18 cellular contexts compared by ENCODE assay signal in the genomic region with DNA sequence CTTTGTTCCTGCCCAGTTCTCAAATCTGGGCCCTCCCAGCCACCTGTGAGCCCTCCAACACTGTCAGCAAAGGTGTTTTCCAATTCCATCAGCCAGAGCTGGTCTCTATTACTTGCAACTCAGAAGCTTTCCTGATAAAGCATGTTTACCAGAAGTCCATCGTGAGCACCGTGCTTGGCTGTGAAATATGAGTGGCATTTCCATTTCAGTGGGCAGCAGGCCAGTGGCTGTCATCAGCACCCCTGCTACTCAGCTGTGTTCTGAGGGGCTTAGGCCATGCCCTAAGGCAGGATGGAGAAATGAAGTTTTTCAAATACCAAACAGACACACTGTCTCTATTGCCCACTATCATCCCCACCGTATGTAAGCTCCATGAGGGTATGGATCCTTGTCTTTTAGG. TPM values are rescaled to one million over a fixed set of nuclear protein-coding genes. Genes with fewer than 3 reads are reported as not detected.
DNase-seq lines count a peak whose midpoint lies in the region; ATAC-seq, FAIRE-seq and TF ChIP-seq lines count a peak whose summit lies in the region.
"Had no signal": no experiment of that assay in that cellular context is flagged by ENCODE, and none has a peak within 500 bp of the region (broad histone marks: within the 10 kb centered on the region; RNA-seq: fewer than 3 reads in every experiment).

No MANE protein-coding gene starts in this region.

- H3F3A ChIP-seq in PC-3 (ENCODE audit: low read length, unreplicated experiment): no peaks in the 10 kb centered on the region

- H3K27ac Mint-ChIP-seq in stimulated activated memory B cell treated with anti-CD40 and anti-IgM and Interleukin-4, amounts not matched to agents 10 μg/mL and 1 μg/mL and 100 μg/mL, for 72 hours: no peak overlapping the region
- H3K27ac Mint-ChIP-seq in mesothelial cell of epicardium: no peak overlapping the region
- H3K27ac Mint-ChIP-seq: CD4-positive, CD25-positive, alpha-beta regulatory T cell had no signal

- intact Hi-C loops in Right ventricle myocardium inferior (cut with DNase I) (no loop called here), right cardiac atrium (cut with DNase I) (no loop called here), left ventricle myocardium superior (cut with micrococcal nuclease) (no loop called here), pancreas (cut with DNase I) (no loop called here), PC-3 (cut with micrococcal nuclease) (no loop called here)

- peaks cover 11% of the 10 kb centered on the region for H3K27me3 Mint-ChIP-seq in stimulated activated memory B cell treated with anti-CD40 and anti-IgM and Interleukin-4, amounts not matched to agents 10 μg/mL and 1 μg/mL and 100 μg/mL, for 72 hours
- peaks cover 3% of the 10 kb centered on the region for H3K27me3 Mint-ChIP-seq in mesothelial cell of epicardium (ENCODE audit: low read depth)

- H3K27me3 ChIP-seq in right cardiac atrium (ENCODE audit: control insufficient read depth, insufficient read depth) (no peaks in the 10 kb centered on the region), pancreas (no peaks in the 10 kb centered on the region), PC-3 (ENCODE audit: low read length) (no peaks in the 10 kb centered on the region)
- H3K27me3 ChIP-seq: BLaER1 had no signal

- peak; percentile 32 for ATAC-seq in Right ventricle myocardium inferior
- no peak for ATAC-seq in right cardiac atrium
- ATAC-seq in left ventricle myocardium superior: peak; percentile 36
- ATAC-seq in pancreas: peak in 3 of 4 donors; percentile 4 to 26 (median 6)
- no peak for ATAC-seq in stimulated activated memory B cell treated with anti-CD40 and anti-IgM and Interleukin-4, amounts not matched to agents 10 μg/mL and 1 μg/mL and 100 μg/mL, for 72 hours
- ATAC-seq in PC-3: no peak
- ATAC-seq: GM12878, HCT116 had no signal

- no peaks in the 10 kb centered on the region for H3K9me3 Mint-ChIP-seq in stimulated activated memory B cell treated with anti-CD40 and anti-IgM and Interleukin-4, amounts not matched to agents 10 μg/mL and 1 μg/mL and 100 μg/mL, for 72 hours
- no peaks in the 10 kb centered on the region for H3K9me3 Mint-ChIP-seq in mesothelial cell of epicardium
- H3K9me3 Mint-ChIP-seq: CD4-positive, CD25-positive, alpha-beta regulatory T cell had no signal

- TF ChIP-seq CTCF in pancreas (IDR thresholded peaks at IDR 0.05) (no peak), mesothelial cell of epicardium (IDR thresholded peaks at IDR 0.05; ENCODE audit: unreplicated experiment) (no peak), PC-3 (conservative IDR thresholded peaks at IDR 0.05; ENCODE audit: low read depth, low read length) (no peak)

- no peak overlapping the region for H3K27ac ChIP-seq in right cardiac atrium (ENCODE audit: low read length)
- peak overlapping the region in 3 of 4 donors; percentile 56 to 67 (median 59) for H3K27ac ChIP-seq in pancreas
- H3K27ac ChIP-seq in PC-3 (ENCODE audit: low read length): no peak overlapping the region
- H3K27ac ChIP-seq: BLaER1 had no signal

- BruUV-seq in PC-3 (replicated peaks; lab: Mats Ljungman, UMichigan): no TSS peak

- no peak overlapping the region for H3K4me2 ChIP-seq in PC-3 (ENCODE audit: low read length)
- H3K4me2 ChIP-seq: BLaER1 had no signal

- CTCF ChIA-PET in PC-3 (lab: Charles Lee): no interaction called here

- H3K36me3 ChIP-seq in pancreas (no peaks in the 10 kb centered on the region), PC-3 (ENCODE audit: low read depth, low read length) (no peaks in the 10 kb centered on the region)
- H3K36me3 ChIP-seq: BLaER1 had no signal

- H3K9ac ChIP-seq in PC-3 (ENCODE audit: low read length): no peak overlapping the region
- H3K9ac ChIP-seq: BLaER1 had no signal

- H3K79me2 ChIP-seq in PC-3 (ENCODE audit: low read length): no peaks in the 10 kb centered on the region

- no peaks in the 10 kb centered on the region for H3K9me2 ChIP-seq in PC-3 (replicated peaks; ENCODE audit: low read length)

- DNase-seq in Right ventricle myocardium inferior (ENCODE audit: missing footprints): no peak
- DNase-seq in right cardiac atrium: no peak
- DNase-seq in EH (ENCODE audit: low read depth): peak; percentile 23
- peak; percentile 69 for DNase-seq in left ventricle myocardium superior
- DNase-seq in pancreas: peak in 1 of 6 donors; percentile 29
- DNase-seq in mesothelial cell of epicardium (ENCODE audit: low spot score in 2 of 2, unreplicated experiment in 2 of 2): no peak
- no peak for DNase-seq in PC-3
- DNase-seq: 8988T; AML-193; Calu3; CD4-positive, CD25-positive, alpha-beta regulatory T cell; DMS 273 treated with DMSO at 0.1 percent for 48 hours had no signal

- H4K20me1 ChIP-seq in PC-3 (ENCODE audit: low read length): no peaks in the 10 kb centered on the region
- H4K20me1 ChIP-seq: BLaER1 had no signal

- no peaks in the 10 kb centered on the region for H3K9me3 ChIP-seq in right cardiac atrium (ENCODE audit: control insufficient read depth, low read length)
- H3K9me3 ChIP-seq in pancreas: no peaks in the 10 kb centered on the region
- H3K9me3 ChIP-seq in PC-3 (ENCODE audit: low read length): no peaks in the 10 kb centered on the region
- H3K9me3 ChIP-seq: BLaER1 had no signal

- H3K4me1 Mint-ChIP-seq in stimulated activated memory B cell treated with anti-CD40 and anti-IgM and Interleukin-4, amounts not matched to agents 10 μg/mL and 1 μg/mL and 100 μg/mL, for 72 hours: no peaks in the 10 kb centered on the region
- H3K4me1 Mint-ChIP-seq in mesothelial cell of epicardium: peaks cover 18% of the 10 kb centered on the region
- H3K4me1 Mint-ChIP-seq: CD4-positive, CD25-positive, alpha-beta regulatory T cell had no signal

- H3K4me3 ChIP-seq in right cardiac atrium (ENCODE audit: low read length) (no peak overlapping the region), pancreas (no peak overlapping the region), PC-3 (ENCODE audit: low read length) (no peak overlapping the region)
- H3K4me3 ChIP-seq: BLaER1, GM12878 had no signal

- no peak for FAIRE-seq in pancreas (lab: Jason Lieb, UNC)
- FAIRE-seq: GM12878, GM18507, H54 had no signal

- H3K36me3 Mint-ChIP-seq in stimulated activated memory B cell treated with anti-CD40 and anti-IgM and Interleukin-4, amounts not matched to agents 10 μg/mL and 1 μg/mL and 100 μg/mL, for 72 hours: peaks cover 4% of the 10 kb centered on the region
- no peaks in the 10 kb centered on the region for H3K36me3 Mint-ChIP-seq in mesothelial cell of epicardium
- H3K36me3 Mint-ChIP-seq: CD4-positive, CD25-positive, alpha-beta regulatory T cell had no signal

- POLR2A ChIA-PET in PC-3 (lab: Charles Lee; ENCODE audit: unreplicated experiment): no interaction called here

- H3K4me1 ChIP-seq in right cardiac atrium (ENCODE audit: control insufficient read depth, insufficient read depth, low read length) (peaks cover 11% of the 10 kb centered on the region), pancreas (peaks cover 21 to 45% (median 40%) of the 10 kb centered on the region in 3 donors), PC-3 (ENCODE audit: insufficient read depth, low read length) (peaks cover 7% of the 10 kb centered on the region; the same call in 1 of the 2 replicates)

- H3K4me3 Mint-ChIP-seq in stimulated activated memory B cell treated with anti-CD40 and anti-IgM and Interleukin-4, amounts not matched to agents 10 μg/mL and 1 μg/mL and 100 μg/mL, for 72 hours: no peak overlapping the region
- H3K4me3 Mint-ChIP-seq in mesothelial cell of epicardium: no peak overlapping the region
- H3K4me3 Mint-ChIP-seq: CD4-positive, CD25-positive, alpha-beta regulatory T cell had no signal

- WGBS in right cardiac atrium: 41% methylated on average over 3 of the region's 3 CpGs
- 34 to 40% methylated on average over 3 of the region's 3 CpGs for WGBS in pancreas, 2 donors

- no peak overlapping the region for H2AFZ ChIP-seq in PC-3 (ENCODE audit: low read length)

RNA-seq across cellular contexts. Expression of gene BNIP3, which starts 12.7 kb away (rescaled TPM):
- total RNA-seq in Right ventricle myocardium inferior: 157 TPM
- 100 to 1,000 TPM in 1 of 4 donors, 10 to 100 TPM in 3; 73.2 to 114 (median 92.2) TPM for total RNA-seq in right cardiac atrium
- polyA plus RNA-seq in right cardiac atrium: 64.8 TPM
- 142 TPM for total RNA-seq in left ventricle myocardium superior
- total RNA-seq in pancreas: 100 to 1,000 TPM in 4 of 6 donors, 10 to 100 TPM in 2; 65.7 to 471 (median 217) TPM
- 100 to 1,000 TPM in 1 of 2 donors, 10 to 100 TPM in 1; 84.2 to 166 TPM for polyA plus RNA-seq in pancreas
- total RNA-seq in mesothelial cell of epicardium: 50.8 to 57.2 TPM (median 53.0 TPM) in 3 replicates
- total RNA-seq in PC-3 (2014; rRNA removed): 197 and 225 TPM in 2 replicates

Comparison
In these comparisons a context has a peak if more than half of its experiments do, and no peak if none do; other contexts are left out.
1. ATAC-seq: peak in Right ventricle myocardium inferior (single experiment), left ventricle myocardium superior (single experiment) and pancreas (3 of 4); none in right cardiac atrium (0 of 2), stimulated activated memory B cell treated with anti-CD40 and anti-IgM and Interleukin-4, amounts not matched to agents 10 μg/mL and 1 μg/mL and 100 μg/mL, for 72 hours (single experiment) and PC-3 (single experiment).
2. DNase-seq: peak in EH (single experiment) and left ventricle myocardium superior (single experiment); none in Right ventricle myocardium inferior (single experiment), right cardiac atrium (0 of 3), mesothelial cell of epicardium (0 of 2) and PC-3 (single experiment).
3. H3K27ac ChIP-seq: peak in pancreas (3 of 4); none in right cardiac atrium (single experiment) and PC-3 (single experiment).